ENCODE assay signal across 10 cellular contexts in the genomic region with DNA sequence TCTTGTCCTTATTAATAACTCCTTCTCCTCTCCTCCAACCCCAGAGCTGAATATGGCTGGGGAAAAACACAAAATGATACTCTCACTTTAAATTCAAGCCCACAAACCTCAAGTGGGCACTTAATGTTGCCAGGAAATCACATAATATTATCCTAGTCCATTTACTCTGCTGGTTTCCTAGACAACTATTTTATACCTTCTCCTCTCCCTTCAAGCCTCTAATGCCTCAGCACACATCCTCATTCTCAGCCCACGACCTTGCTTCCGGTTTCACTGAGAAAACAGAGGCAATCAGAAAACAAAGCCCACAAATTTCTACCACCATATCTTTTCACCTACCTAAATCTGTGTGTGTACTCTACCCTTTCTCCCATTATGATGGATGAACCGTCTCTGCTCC. TPM values are rescaled to one million over a fixed set of nuclear protein-coding genes. Genes with fewer than 3 reads are reported as not detected.
A peak's percentile ranks its signal among the peaks of the same experiment; 100 is the strongest.
DNase-seq lines count a peak whose midpoint lies in the region; ATAC-seq and TF ChIP-seq lines count a peak whose summit lies in the region.
"Had no signal": no experiment of that assay in that cellular context is flagged by ENCODE, and none has a peak within 500 bp of the region (broad histone marks: within the 10 kb centered on the region; RNA-seq: fewer than 3 reads in every experiment).

No MANE protein-coding gene starts in this region.

- TF ChIP-seq CTCF in HFFc6 (IDR thresholded peaks at IDR 0.05) = no peak
- no peak for TF ChIP-seq CTCF in lower leg skin (IDR thresholded peaks at IDR 0.05)

- CTCF ChIA-PET in activated CD8-positive, alpha-beta T cell treated with anti-CD3 and anti-CD28 coated beads, Interleukin-2, amount 10 ng/mL, durations not matched to agents 7 days and 5 days (lab: Charles Lee) = interaction anchor here (1.2 to 2.0 kb wide), 3 partner anchors 9 to 26 kb away, joined by 3 to 7 read pairs (median 5); partner anchors contain the start of gene CLCN5
- CTCF ChIA-PET in HEK293T (lab: Yijun Ruan, JAX) = no interaction called here

- H3K36me3 Mint-ChIP-seq in activated CD8-positive, alpha-beta T cell treated with anti-CD3 and anti-CD28 coated beads, Interleukin-2, amount 10 ng/mL, durations not matched to agents 7 days and 5 days (ENCODE audit: low read depth) = no peaks in the 10 kb centered on the region
- no peaks in the 10 kb centered on the region for H3K36me3 Mint-ChIP-seq in HFFc6 (ENCODE audit: low read depth)

- H3K27ac Mint-ChIP-seq in activated CD8-positive, alpha-beta T cell treated with anti-CD3 and anti-CD28 coated beads, Interleukin-2, amount 10 ng/mL, durations not matched to agents 7 days and 5 days = peak overlapping the region; percentile 74
- H3K27ac Mint-ChIP-seq in HFFc6 = no peak overlapping the region

- DNase-seq in DMS53 treated with DMSO at 0.1 percent for 48 hours (lab: John Stamatoyannopoulos, UW; ENCODE audit: unreplicated experiment) (peak; percentile 53), NCI-H1417 treated with DMSO at 0.1 percent for 48 hours (lab: John Stamatoyannopoulos, UW) (peak; percentile 72), HFFc6 (no peak), lower leg skin (ENCODE audit: low spot score in 2 of 2) (no peak), HEK293T (ENCODE audit: extremely low spot score) (no peak), superior temporal gyrus (ENCODE audit: extremely low spot score) (no peak)
- DNase-seq in activated CD8-positive, alpha-beta T cell treated with anti-CD3 and anti-CD28 coated beads, Interleukin-2, amount 10 ng/mL, durations not matched to agents 7 days and 5 days = peak; percentile 45
- DNase-seq: DND-41 had no signal

- POLR2A ChIA-PET in activated CD8-positive, alpha-beta T cell treated with anti-CD3 and anti-CD28 coated beads, Interleukin-2, amount 10 ng/mL, durations not matched to agents 7 days and 5 days (lab: Charles Lee) = no interaction called here
- POLR2A ChIA-PET in HEK293T (lab: Yijun Ruan, JAX) = no interaction called here

- ATAC-seq in GM21526 (IDR thresholded peaks at IDR 0.05; ENCODE audit: low FRiP score, unreplicated experiment) = peak; percentile 72
- ATAC-seq in activated CD8-positive, alpha-beta T cell treated with anti-CD3 and anti-CD28 coated beads, Interleukin-2, amount 10 ng/mL, durations not matched to agents 7 days and 5 days = peak; percentile 76
- ATAC-seq: Right ventricle myocardium inferior had no signal

- TF ChIP-seq POLR2A in lower leg skin (IDR thresholded peaks at IDR 0.05) = no peak

- no peaks in the 10 kb centered on the region for H3K27me3 Mint-ChIP-seq in activated CD8-positive, alpha-beta T cell treated with anti-CD3 and anti-CD28 coated beads, Interleukin-2, amount 10 ng/mL, durations not matched to agents 7 days and 5 days (ENCODE audit: low read depth)
- H3K27me3 Mint-ChIP-seq in HFFc6 (ENCODE audit: insufficient read depth) = peaks cover 13% of the 10 kb centered on the region

- no peaks in the 10 kb centered on the region for H3K9me3 Mint-ChIP-seq in activated CD8-positive, alpha-beta T cell treated with anti-CD3 and anti-CD28 coated beads, Interleukin-2, amount 10 ng/mL, durations not matched to agents 7 days and 5 days (ENCODE audit: insufficient read depth)
- no peaks in the 10 kb centered on the region for H3K9me3 Mint-ChIP-seq in HFFc6

- no peak overlapping the region for H3K4me3 Mint-ChIP-seq in activated CD8-positive, alpha-beta T cell treated with anti-CD3 and anti-CD28 coated beads, Interleukin-2, amount 10 ng/mL, durations not matched to agents 7 days and 5 days
- H3K4me3 Mint-ChIP-seq in HFFc6 = no peak overlapping the region

- intact Hi-C loops in lower leg skin (cut with DNase I; ENCODE audit: low total_unique reads) = no loop called here

- no peak overlapping the region for H3K4me3 ChIP-seq in lower leg skin (ENCODE audit: low read depth, poor library complexity, severe bottlenecking)

- peaks cover 16% of the 10 kb centered on the region for H3K4me1 Mint-ChIP-seq in activated CD8-positive, alpha-beta T cell treated with anti-CD3 and anti-CD28 coated beads, Interleukin-2, amount 10 ng/mL, durations not matched to agents 7 days and 5 days (ENCODE audit: low read depth)
- no peaks in the 10 kb centered on the region for H3K4me1 Mint-ChIP-seq in HFFc6 (ENCODE audit: low read depth)

- 37 to 41% methylated on average over 3 of the region's 3 CpGs for WGBS in lower leg skin, 2 donors

TF ChIP-seq in HEK293T, 16 proteins besides CTCF, POLR2A, EP300 and RAD21:
- no peak for TF ChIP-seq FOXA1 (IDR thresholded peaks at IDR 0.05)
- TF ChIP-seq ELF4 (IDR thresholded peaks at IDR 0.05) = no peak
- no peak for TF ChIP-seq FOXK2 (IDR thresholded peaks at IDR 0.05)
- no peak for TF ChIP-seq ZNF384 (IDR thresholded peaks at IDR 0.05)
- TF ChIP-seq L3MBTL2 (conservative IDR thresholded peaks at IDR 0.05) = no peak
- no peak for TF ChIP-seq SUZ12 (IDR thresholded peaks at IDR 0.05)
- no peak for TF ChIP-seq PKNOX1 (IDR thresholded peaks at IDR 0.05)
- TF ChIP-seq TARDBP (IDR thresholded peaks at IDR 0.05) = no peak
- TF ChIP-seq ARNT (IDR thresholded peaks at IDR 0.05) = no peak
- no peak for TF ChIP-seq CTBP1 (IDR thresholded peaks at IDR 0.05; ENCODE audit: borderline replicate concordance)
- no peak for TF ChIP-seq LEF1 (IDR thresholded peaks at IDR 0.05; ENCODE audit: borderline replicate concordance)
- TF ChIP-seq NFRKB (IDR thresholded peaks at IDR 0.05) = no peak
- TF ChIP-seq SP1 (IDR thresholded peaks at IDR 0.05) = no peak
- no peak for TF ChIP-seq HDGF (IDR thresholded peaks at IDR 0.05; ENCODE audit: borderline replicate concordance)
- no peak for TF ChIP-seq FOXM1 (IDR thresholded peaks at IDR 0.05; ENCODE audit: borderline replicate concordance)
- TF ChIP-seq BHLHE40 (IDR thresholded peaks at IDR 0.05; ENCODE audit: borderline replicate concordance) = no peak
TF ChIP-seq in HEK293T: peak in this region for 0.

RNA-seq across cellular contexts. Expression of gene CLCN5, which starts 12.1 kb away (rescaled TPM):
- 1 to 10 TPM; 4.0 TPM for total RNA-seq in activated CD8-positive, alpha-beta T cell treated with anti-CD3 and anti-CD28 coated beads, Interleukin-2, amount 10 ng/mL, durations not matched to agents 7 days and 5 days
- total RNA-seq in HFFc6 (2021; fragmentation: NEBNext Ultra II Directional; extraction: Animal tissue kit (Norgen Biotek cat#: 25700)) = 1 to 10 TPM; 1.7 to 4.0 (median 2.4) TPM
- 10 to 100 TPM in 1 of 4 donors, 1 to 10 TPM in 3; 5.2 to 31.8 (median 9.0) TPM for total RNA-seq in lower leg skin

RNA-seq across cellular contexts. Expression of gene USP27X, which starts 31.1 kb away (rescaled TPM):
- 1 to 10 TPM; 1.4 to 1.5 TPM for total RNA-seq in activated CD8-positive, alpha-beta T cell treated with anti-CD3 and anti-CD28 coated beads, Interleukin-2, amount 10 ng/mL, durations not matched to agents 7 days and 5 days
- 1 to 10 TPM; 1.9 to 2.3 (median 2.0) TPM for total RNA-seq in HFFc6 (2021; fragmentation: NEBNext Ultra II Directional; extraction: Animal tissue kit (Norgen Biotek cat#: 25700))
- 1 to 10 TPM; 2.8 to 3.7 (median 3.4) TPM for total RNA-seq in lower leg skin

Comparison
In these comparisons a context has a peak if more than half of its experiments do, and no peak if none do; other contexts are left out.
1. DNase-seq: peak in DMS53 treated with DMSO at 0.1 percent for 48 hours (single experiment), NCI-H1417 treated with DMSO at 0.1 percent for 48 hours (single experiment) and activated CD8-positive, alpha-beta T cell treated with anti-CD3 and anti-CD28 coated beads, Interleukin-2, amount 10 ng/mL, durations not matched to agents 7 days and 5 days (single experiment); none in HFFc6 (single experiment), lower leg skin (0 of 2), HEK293T (single experiment) and superior temporal gyrus (single experiment).